Comparison of ENCODE assay signal across 9 cellular contexts in the genomic region with DNA sequence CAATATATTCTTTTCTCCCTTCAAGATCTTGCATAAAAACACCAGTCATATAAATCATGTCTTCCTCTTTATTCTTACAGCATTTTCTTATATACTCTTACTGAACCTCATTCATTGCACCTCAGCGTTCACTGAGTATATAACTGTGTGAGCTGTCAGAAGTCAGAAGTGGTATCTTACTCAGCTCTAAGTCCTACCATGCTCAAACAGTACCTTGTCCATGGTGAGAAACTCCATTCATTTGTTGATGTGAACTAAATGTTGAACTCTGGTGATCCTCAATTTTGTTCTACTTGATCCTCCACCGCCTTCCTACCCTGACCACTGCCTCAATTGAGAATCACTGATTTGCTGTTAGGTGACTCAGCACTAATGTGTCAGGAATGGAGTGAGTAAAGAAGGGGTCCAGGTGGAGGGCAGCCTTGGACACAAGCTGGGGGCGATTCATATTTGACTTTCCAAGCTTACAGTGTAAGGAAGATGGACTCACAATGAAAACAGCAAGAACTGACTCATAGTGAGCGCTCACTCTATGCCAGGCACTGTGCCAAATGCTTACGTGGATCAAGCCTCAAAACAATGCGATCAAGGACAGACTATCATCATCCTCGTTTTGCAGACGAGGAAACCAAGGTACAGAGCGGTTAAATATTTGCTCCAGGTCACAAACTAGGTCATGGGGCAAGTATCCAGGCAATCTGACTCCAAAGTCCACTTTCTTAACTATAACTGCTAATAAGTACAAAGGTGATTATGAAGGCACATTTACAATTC. TPM values are rescaled to one million over a fixed set of nuclear protein-coding genes. Genes with fewer than 3 reads are reported as not detected.
A peak's percentile ranks its signal among the peaks of the same experiment; 100 is the strongest.
DNase-seq lines count a peak whose midpoint lies in the region; ATAC-seq and TF ChIP-seq lines count a peak whose summit lies in the region.
"Had no signal": no experiment of that assay in that cellular context is flagged by ENCODE, and none has a peak within 500 bp of the region (broad histone marks: within the 10 kb centered on the region; RNA-seq: fewer than 3 reads in every experiment).

No MANE protein-coding gene starts in this region.

- intact Hi-C loops in activated CD8-positive, alpha-beta T cell treated with anti-CD3 and anti-CD28 coated beads for 36 hours (cut with micrococcal nuclease): no loop called here

- no peaks in the 10 kb centered on the region for H3K9me3 Mint-ChIP-seq in activated CD8-positive, alpha-beta T cell treated with anti-CD3 and anti-CD28 coated beads for 36 hours
- H3K9me3 Mint-ChIP-seq in activated CD8-positive, alpha-beta T cell treated with anti-CD3 and anti-CD28 coated beads, Interleukin-2, amount 10 ng/mL, durations not matched to agents 7 days and 5 days (ENCODE audit: insufficient read depth): no peaks in the 10 kb centered on the region
- H3K9me3 Mint-ChIP-seq in stimulated activated effector memory CD8-positive, alpha-beta T cell treated with anti-CD3 and anti-CD28 coated beads, Interleukin-12 subunit alpha, Interleukin-12 subunit beta, amount 100 ng/mL, for 72 hours: no peaks in the 10 kb centered on the region

- H3K4me3 Mint-ChIP-seq in activated CD8-positive, alpha-beta T cell treated with anti-CD3 and anti-CD28 coated beads for 36 hours: no peak overlapping the region
- no peak overlapping the region for H3K4me3 Mint-ChIP-seq in activated CD8-positive, alpha-beta T cell treated with anti-CD3 and anti-CD28 coated beads, Interleukin-2, amount 10 ng/mL, durations not matched to agents 7 days and 5 days
- H3K4me3 Mint-ChIP-seq in stimulated activated effector memory CD8-positive, alpha-beta T cell treated with anti-CD3 and anti-CD28 coated beads, Interleukin-12 subunit alpha, Interleukin-12 subunit beta, amount 100 ng/mL, for 72 hours: no peak overlapping the region

- no peak overlapping the region for H3K4me3 ChIP-seq in HAP-1

- peaks cover 4% of the 10 kb centered on the region; the same call in 1 of the 2 replicates for H3K36me3 ChIP-seq in HAP-1 (replicated peaks)

- no peaks in the 10 kb centered on the region for H3K9me3 ChIP-seq in HAP-1

- in situ Hi-C loops in HAP-1 (cut with MboI; ENCODE audit: low sequenced_read_pairs): no loop called here

- CTCF ChIA-PET in activated CD8-positive, alpha-beta T cell treated with anti-CD3 and anti-CD28 coated beads for 36 hours (lab: Charles Lee): interaction anchor here (1.3 to 3.0 kb wide), 2 partner anchors 11 to 17 kb away, joined by 3 to 15 read pairs; no protein-coding TSS in a partner anchor
- CTCF ChIA-PET in activated CD8-positive, alpha-beta T cell treated with anti-CD3 and anti-CD28 coated beads, Interleukin-2, amount 10 ng/mL, durations not matched to agents 7 days and 5 days (lab: Charles Lee): interaction anchor here (0.6 to 2.6 kb wide), 4 partner anchors 11 to 101 kb away, joined by 3 to 11 read pairs (median 5); a partner anchor contains a TSS

- POLR2A ChIA-PET in activated CD8-positive, alpha-beta T cell treated with anti-CD3 and anti-CD28 coated beads for 36 hours (lab: Charles Lee): interaction anchor here (1.5 kb wide), 1 partner anchor 11 kb away, joined by 3 read pairs; no protein-coding TSS in a partner anchor
- POLR2A ChIA-PET in activated CD8-positive, alpha-beta T cell treated with anti-CD3 and anti-CD28 coated beads, Interleukin-2, amount 10 ng/mL, durations not matched to agents 7 days and 5 days (lab: Charles Lee): no interaction called here

- H3K27ac Mint-ChIP-seq in activated CD8-positive, alpha-beta T cell treated with anti-CD3 and anti-CD28 coated beads for 36 hours: no peak overlapping the region
- H3K27ac Mint-ChIP-seq in activated CD8-positive, alpha-beta T cell treated with anti-CD3 and anti-CD28 coated beads, Interleukin-2, amount 10 ng/mL, durations not matched to agents 7 days and 5 days: no peak overlapping the region
- H3K27ac Mint-ChIP-seq in stimulated activated effector memory CD8-positive, alpha-beta T cell treated with anti-CD3 and anti-CD28 coated beads, Interleukin-12 subunit alpha, Interleukin-12 subunit beta, amount 100 ng/mL, for 72 hours: peak overlapping the region; percentile 20

- no peaks in the 10 kb centered on the region for H3K27me3 ChIP-seq in HAP-1 (ENCODE audit: low read depth)

- DNase-seq in activated CD8-positive, alpha-beta T cell treated with anti-CD3 and anti-CD28 coated beads for 36 hours: peak; percentile 27
- DNase-seq in activated CD8-positive, alpha-beta T cell treated with anti-CD3 and anti-CD28 coated beads, Interleukin-2, amount 10 ng/mL, durations not matched to agents 7 days and 5 days: no peak
- peak; percentile 91 for DNase-seq in RPMI7951 (ENCODE audit: low read depth)
- DNase-seq in fibroblast of gingiva (ENCODE audit: low read depth): peak; percentile 81
- DNase-seq in stimulated activated effector memory CD8-positive, alpha-beta T cell treated with anti-CD3 and anti-CD28 coated beads, Interleukin-12 subunit alpha, Interleukin-12 subunit beta, amount 100 ng/mL, for 72 hours (ENCODE audit: low spot score in 2 of 2): peak in 1 of 2 donors; percentile 74
- no peak for DNase-seq in HAP-1 (ENCODE audit: low spot score in 2 of 2)
- DNase-seq: DND-41 had no signal

- peaks cover 5% of the 10 kb centered on the region for H3K4me1 ChIP-seq in HAP-1

- no peaks in the 10 kb centered on the region for H3K27me3 Mint-ChIP-seq in activated CD8-positive, alpha-beta T cell treated with anti-CD3 and anti-CD28 coated beads for 36 hours
- no peaks in the 10 kb centered on the region for H3K27me3 Mint-ChIP-seq in activated CD8-positive, alpha-beta T cell treated with anti-CD3 and anti-CD28 coated beads, Interleukin-2, amount 10 ng/mL, durations not matched to agents 7 days and 5 days (ENCODE audit: low read depth)

- TF ChIP-seq CTCF in activated CD8-positive, alpha-beta T cell treated with anti-CD3 and anti-CD28 coated beads for 36 hours (IDR thresholded peaks at IDR 0.05): no peak

- peaks cover 10% of the 10 kb centered on the region for H3K36me3 Mint-ChIP-seq in activated CD8-positive, alpha-beta T cell treated with anti-CD3 and anti-CD28 coated beads for 36 hours (ENCODE audit: low read depth)
- peaks cover 10% of the 10 kb centered on the region for H3K36me3 Mint-ChIP-seq in activated CD8-positive, alpha-beta T cell treated with anti-CD3 and anti-CD28 coated beads, Interleukin-2, amount 10 ng/mL, durations not matched to agents 7 days and 5 days (ENCODE audit: low read depth)
- H3K36me3 Mint-ChIP-seq in stimulated activated effector memory CD8-positive, alpha-beta T cell treated with anti-CD3 and anti-CD28 coated beads, Interleukin-12 subunit alpha, Interleukin-12 subunit beta, amount 100 ng/mL, for 72 hours: peaks cover 35% of the 10 kb centered on the region

- H3K4me1 Mint-ChIP-seq in activated CD8-positive, alpha-beta T cell treated with anti-CD3 and anti-CD28 coated beads for 36 hours (ENCODE audit: low read depth): peaks cover 26% of the 10 kb centered on the region
- H3K4me1 Mint-ChIP-seq in activated CD8-positive, alpha-beta T cell treated with anti-CD3 and anti-CD28 coated beads, Interleukin-2, amount 10 ng/mL, durations not matched to agents 7 days and 5 days (ENCODE audit: low read depth): peaks cover 6% of the 10 kb centered on the region
- H3K4me1 Mint-ChIP-seq in stimulated activated effector memory CD8-positive, alpha-beta T cell treated with anti-CD3 and anti-CD28 coated beads, Interleukin-12 subunit alpha, Interleukin-12 subunit beta, amount 100 ng/mL, for 72 hours: peaks cover 32% of the 10 kb centered on the region

- ATAC-seq in activated CD8-positive, alpha-beta T cell treated with anti-CD3 and anti-CD28 coated beads for 36 hours: no peak
- no peak for ATAC-seq in activated CD8-positive, alpha-beta T cell treated with anti-CD3 and anti-CD28 coated beads, Interleukin-2, amount 10 ng/mL, durations not matched to agents 7 days and 5 days
- ATAC-seq in stimulated activated effector memory CD8-positive, alpha-beta T cell treated with anti-CD3 and anti-CD28 coated beads, Interleukin-12 subunit alpha, Interleukin-12 subunit beta, amount 100 ng/mL, for 72 hours: peak; percentile 93
- ATAC-seq in HG03097 (IDR thresholded peaks at IDR 0.05; ENCODE audit: low FRiP score, unreplicated experiment): no peak
- no peak for ATAC-seq in GM21576 (IDR thresholded peaks at IDR 0.05; ENCODE audit: unreplicated experiment)

RNA-seq across cellular contexts. Expression of a gene that starts 13.5 kb away (rescaled TPM):
- total RNA-seq in activated CD8-positive, alpha-beta T cell treated with anti-CD3 and anti-CD28 coated beads for 36 hours: 10 to 100 TPM; 20.1 to 22.7 TPM
- 10 to 100 TPM; 29.4 to 35.6 TPM for total RNA-seq in activated CD8-positive, alpha-beta T cell treated with anti-CD3 and anti-CD28 coated beads, Interleukin-2, amount 10 ng/mL, durations not matched to agents 7 days and 5 days
- total RNA-seq in RPMI7951 (2014; rRNA removed; shearing (Covaris generic)): 38.3 and 54.4 TPM in 2 replicates

RNA-seq across cellular contexts. Expression of a gene that starts 13.9 kb away (rescaled TPM):
- total RNA-seq in activated CD8-positive, alpha-beta T cell treated with anti-CD3 and anti-CD28 coated beads for 36 hours: 10 to 100 TPM; 35.8 to 35.9 TPM
- 10 to 100 TPM; 42.9 to 47.2 TPM for total RNA-seq in activated CD8-positive, alpha-beta T cell treated with anti-CD3 and anti-CD28 coated beads, Interleukin-2, amount 10 ng/mL, durations not matched to agents 7 days and 5 days
- 36.3 and 36.9 TPM in 2 replicates for total RNA-seq in RPMI7951 (2014; rRNA removed; shearing (Covaris generic))

RNA-seq across cellular contexts. Expression of a gene that starts 23.6 kb away (rescaled TPM):
- under 1 TPM; 0.61 to 0.63 TPM for total RNA-seq in activated CD8-positive, alpha-beta T cell treated with anti-CD3 and anti-CD28 coated beads for 36 hours
- total RNA-seq in activated CD8-positive, alpha-beta T cell treated with anti-CD3 and anti-CD28 coated beads, Interleukin-2, amount 10 ng/mL, durations not matched to agents 7 days and 5 days: 1 to 10 TPM; 1.1 to 1.2 TPM
- total RNA-seq in RPMI7951 (2014; rRNA removed; shearing (Covaris generic)): not detected in 2 replicates

RNA-seq across cellular contexts. Expression of a gene that starts 29.5 kb away (rescaled TPM):
- 10 to 100 TPM; 44.8 to 46.6 TPM for total RNA-seq in activated CD8-positive, alpha-beta T cell treated with anti-CD3 and anti-CD28 coated beads for 36 hours
- total RNA-seq in activated CD8-positive, alpha-beta T cell treated with anti-CD3 and anti-CD28 coated beads, Interleukin-2, amount 10 ng/mL, durations not matched to agents 7 days and 5 days: 10 to 100 TPM; 50.6 to 50.8 TPM
- total RNA-seq in RPMI7951 (2014; rRNA removed; shearing (Covaris generic)): 4.6 and 6.1 TPM in 2 replicates

RNA-seq across cellular contexts. Expression of a gene that starts 35.1 kb away (rescaled TPM):
- total RNA-seq in activated CD8-positive, alpha-beta T cell treated with anti-CD3 and anti-CD28 coated beads for 36 hours: not detected
- total RNA-seq in activated CD8-positive, alpha-beta T cell treated with anti-CD3 and anti-CD28 coated beads, Interleukin-2, amount 10 ng/mL, durations not matched to agents 7 days and 5 days: not detected
- total RNA-seq in RPMI7951 (2014; rRNA removed; shearing (Covaris generic)): not detected in 2 replicates

Comparison
In these comparisons a context has a peak if more than half of its experiments do, and no peak if none do; other contexts are left out.
1. DNase-seq: peak in activated CD8-positive, alpha-beta T cell treated with anti-CD3 and anti-CD28 coated beads for 36 hours (single experiment), RPMI7951 (single experiment) and fibroblast of gingiva (single experiment); none in activated CD8-positive, alpha-beta T cell treated with anti-CD3 and anti-CD28 coated beads, Interleukin-2, amount 10 ng/mL, durations not matched to agents 7 days and 5 days (single experiment) and HAP-1 (0 of 2).